22 cellular contexts compared by ENCODE assay signal in genomic region chr12:125096894-125097293, GRCh38.
"Had no signal": no experiment of that assay in that cellular context is flagged by ENCODE, and none has a peak within 500 bp of the region (broad histone marks: within the 10 kb centered on the region; RNA-seq: fewer than 3 reads in every experiment).

No MANE protein-coding gene starts in this region.

- H3K9me3 ChIP-seq: MG63, SK-N-SH had no signal

- FAIRE-seq: HTR-8/SVneo, RCC 7860 had no signal

- H3K27me3 ChIP-seq: MG63 had no signal

- H3K9ac ChIP-seq: SK-N-SH had no signal

- H3K4me3 ChIP-seq: MG63 had no signal

- H3K4me2 ChIP-seq: SK-N-SH had no signal

- H3K27ac ChIP-seq: HL-60 had no signal

- H3K36me3 ChIP-seq: MG63 had no signal

- DNase-seq: Karpas-422, MG63, NCI-H1092, NCI-H1105 treated with DMSO at 0.1 percent for 48 hours, NCI-H1417 treated with DMSO at 0.1 percent for 48 hours, NCI-H146, NCI-H1694 treated with DMSO at 0.1 percent for 48 hours, NCI-H1930, NCI-H2081, NCI-H2107, NCI-H226, NCI-H446, NCI-H524 treated with DMSO at 0.1 percent for 48 hours, NCI-H69, NCI-H774, RPMI8226, SHP77, SK-N-SH, SW 1271 had no signal
